In genomic region chr18:670456-670996, GRCh38 we compare ENCODE assay signal across 31 cellular contexts. TPM values are rescaled to one million over a fixed set of nuclear protein-coding genes. Genes with fewer than 3 reads are reported as not detected.
DNase-seq lines count a peak whose midpoint lies in the region; ATAC-seq and TF ChIP-seq lines count a peak whose summit lies in the region.
"Had no signal": no experiment of that assay in that cellular context is flagged by ENCODE, and none has a peak within 500 bp of the region (broad histone marks: within the 10 kb centered on the region; RNA-seq: fewer than 3 reads in every experiment).

No MANE protein-coding gene starts in this region.

- H3K27ac Mint-ChIP-seq in T-helper 1 cell treated with Interleukin-12 subunit alpha and Interleukin-12 subunit beta and Interleukin-4 antibody, amounts not matched to agents 30 μg/mL and 1 μg/mL, for 36 hours: peak overlapping the region; percentile 10
- H3K27ac Mint-ChIP-seq in effector memory CD8-positive, alpha-beta T cell: peak overlapping the region in 1 of 2 donors; percentile 36
- H3K27ac Mint-ChIP-seq: activated CD4-positive, alpha-beta T cell treated with anti-CD3 and anti-CD28 coated beads, Interleukin-2, amount 10 ng/mL, durations not matched to agents 7 days and 5 days; HFFc6; progenitor cell of endocrine pancreas had no signal

- H3K36me3 ChIP-seq in right atrium auricular region: peaks cover 14% of the 10 kb centered on the region

- H3K27me3 ChIP-seq in right atrium auricular region: no peaks in the 10 kb centered on the region
- H3K27me3 ChIP-seq: esophagus squamous epithelium, foreskin keratinocyte, neutrophil, stomach, tibial artery had no signal

- H3K4me1 ChIP-seq in right atrium auricular region: no peaks in the 10 kb centered on the region
- H3K4me1 ChIP-seq: esophagus squamous epithelium, foreskin keratinocyte, stomach, tibial artery had no signal

- H3K4me3 Mint-ChIP-seq in T-helper 1 cell treated with Interleukin-12 subunit alpha and Interleukin-12 subunit beta and Interleukin-4 antibody, amounts not matched to agents 30 μg/mL and 1 μg/mL, for 36 hours: no peak overlapping the region
- no peak overlapping the region for H3K4me3 Mint-ChIP-seq in effector memory CD8-positive, alpha-beta T cell
- H3K4me3 Mint-ChIP-seq: activated CD4-positive, alpha-beta T cell treated with anti-CD3 and anti-CD28 coated beads, Interleukin-2, amount 10 ng/mL, durations not matched to agents 7 days and 5 days; HFFc6; IgD-negative memory B cell had no signal

- no peak overlapping the region for H3K4me3 ChIP-seq in right atrium auricular region
- H3K4me3 ChIP-seq: esophagus squamous epithelium, GM23248, left ventricle myocardium inferior, stomach, tibial artery had no signal

- H3K36me3 Mint-ChIP-seq in T-helper 1 cell treated with Interleukin-12 subunit alpha and Interleukin-12 subunit beta and Interleukin-4 antibody, amounts not matched to agents 30 μg/mL and 1 μg/mL, for 36 hours (ENCODE audit: low read depth): peaks cover 50% of the 10 kb centered on the region
- peaks cover 8% of the 10 kb centered on the region for H3K36me3 Mint-ChIP-seq in effector memory CD8-positive, alpha-beta T cell (ENCODE audit: insufficient read depth)
- H3K36me3 Mint-ChIP-seq: IgD-negative memory B cell had no signal

- DNase-seq in T-helper 1 cell (no peak), right atrium auricular region (ENCODE audit: low spot score) (peak; percentile 40), left ventricle myocardium superior (no peak), posterior cingulate gyrus (no peak)
- no peak for DNase-seq in effector memory CD8-positive, alpha-beta T cell
- DNase-seq: 8988T; activated CD4-positive, alpha-beta T cell treated with anti-CD3 and anti-CD28 coated beads, Interleukin-2, amount 10 ng/mL, durations not matched to agents 7 days and 5 days; activated effector memory CD4-positive, alpha-beta T cell treated with Interleukin-2 at 50 U/mL for 16 hours; central memory CD4-positive, alpha-beta T cell; cortex of kidney; esophagus squamous epithelium; foreskin keratinocyte; GM23248; HFFc6; left ventricle myocardium inferior; mesendoderm; NCI-H146; NCI-H748 treated with DMSO at 0.1 percent for 48 hours; SHP77 treated with DMSO at 0.1 percent for 48 hours; stimulated activated CD8-positive, alpha-beta memory T cell treated with anti-CD3 and anti-CD28 coated beads, Interleukin-4, amount 100 ng/mL, for 48 hours; stomach; tibial artery; WERI-Rb-1 had no signal

- no peaks in the 10 kb centered on the region for H3K27me3 Mint-ChIP-seq in T-helper 1 cell treated with Interleukin-12 subunit alpha and Interleukin-12 subunit beta and Interleukin-4 antibody, amounts not matched to agents 30 μg/mL and 1 μg/mL, for 36 hours (ENCODE audit: low read depth)
- H3K27me3 Mint-ChIP-seq in effector memory CD8-positive, alpha-beta T cell: no peaks in the 10 kb centered on the region
- H3K27me3 Mint-ChIP-seq: activated CD4-positive, alpha-beta T cell treated with anti-CD3 and anti-CD28 coated beads, Interleukin-2, amount 10 ng/mL, durations not matched to agents 7 days and 5 days; IgD-negative memory B cell; progenitor cell of endocrine pancreas had no signal

- no peak for ATAC-seq in left ventricle myocardium superior
- peak; percentile 25 for ATAC-seq in esophagus mucosa
- ATAC-seq in activated CD4-positive, CD25-positive, alpha-beta regulatory T cell treated with anti-CD3 and anti-CD28 coated beads, Interleukin-2, amount 50 U/mL, for 24 hours: no peak
- no peak for ATAC-seq in effector memory CD8-positive, alpha-beta T cell (replicated peaks)
- ATAC-seq: foreskin keratinocyte, sciatic nerve had no signal

- peaks cover 10% of the 10 kb centered on the region for H3K4me1 Mint-ChIP-seq in T-helper 1 cell treated with Interleukin-12 subunit alpha and Interleukin-12 subunit beta and Interleukin-4 antibody, amounts not matched to agents 30 μg/mL and 1 μg/mL, for 36 hours (ENCODE audit: low read depth)
- H3K4me1 Mint-ChIP-seq in effector memory CD8-positive, alpha-beta T cell (ENCODE audit: low read depth in 2 of 2): no peaks in the 10 kb centered on the region
- H3K4me1 Mint-ChIP-seq: IgD-negative memory B cell had no signal

- intact Hi-C loops in left ventricle myocardium superior (cut with micrococcal nuclease) (no loop called here), posterior cingulate gyrus (cut with DNase I) (no loop called here)

- no peaks in the 10 kb centered on the region for H3K9me3 ChIP-seq in right atrium auricular region
- H3K9me3 ChIP-seq: esophagus squamous epithelium, left ventricle myocardium inferior, neutrophil, stomach, tibial artery had no signal

- no peak overlapping the region for H3K27ac ChIP-seq in right atrium auricular region
- H3K27ac ChIP-seq: C4-2B, esophagus squamous epithelium, foreskin keratinocyte, GM23248, left ventricle myocardium inferior, neutrophil, stomach, tibial artery, WERI-Rb-1 had no signal

- H3K9me3 Mint-ChIP-seq in T-helper 1 cell treated with Interleukin-12 subunit alpha and Interleukin-12 subunit beta and Interleukin-4 antibody, amounts not matched to agents 30 μg/mL and 1 μg/mL, for 36 hours: no peaks in the 10 kb centered on the region
- H3K9me3 Mint-ChIP-seq in effector memory CD8-positive, alpha-beta T cell: no peaks in the 10 kb centered on the region
- H3K9me3 Mint-ChIP-seq: HFFc6, IgD-negative memory B cell had no signal

- no peak for TF ChIP-seq CTCF in right atrium auricular region (IDR thresholded peaks at IDR 0.05)

RNA-seq across cellular contexts. Expression of gene TYMS, which starts 13.1 kb away (rescaled TPM):
- total RNA-seq in right atrium auricular region: under 1 TPM; 0.86 to 0.89 TPM
- total RNA-seq in left ventricle myocardium superior: 3.8 TPM
- 28.4 TPM for total RNA-seq in esophagus mucosa

RNA-seq across cellular contexts. Expression of gene ENOSF1, which starts 41.9 kb away (rescaled TPM):
- 10 to 100 TPM; 13.7 to 24.4 TPM for total RNA-seq in right atrium auricular region
- total RNA-seq in left ventricle myocardium superior: 23.9 TPM
- total RNA-seq in esophagus mucosa: 50.3 TPM
